ENCODE assay signal across 36 cellular contexts in genomic region chr5:71706906-71707305, GRCh38. TPM values are rescaled to one million over a fixed set of nuclear protein-coding genes. Genes with fewer than 3 reads are reported as not detected.
"Had no signal": no experiment of that assay in that cellular context is flagged by ENCODE, and none has a peak within 500 bp of the region (broad histone marks: within the 10 kb centered on the region; RNA-seq: fewer than 3 reads in every experiment).

No MANE protein-coding gene starts in this region.

- H3K27me3 ChIP-seq: adrenal gland, body of pancreas had no signal

- H3K27ac ChIP-seq: adrenal gland, body of pancreas, esophagus muscularis mucosa, foreskin keratinocyte, gastrocnemius medialis, WERI-Rb-1 had no signal

- H3K36me3 ChIP-seq: adrenal gland, esophagus muscularis mucosa, gastrocnemius medialis, WERI-Rb-1 had no signal

- DNase-seq: activated B cell treated with CpG ODN at 0.5 μM for 24 hours; activated CD4-positive, alpha-beta memory T cell treated with anti-CD3 and anti-CD28 coated beads for 36 hours; activated CD4-positive, alpha-beta T cell treated with anti-CD3 and anti-CD28 coated beads for 48 hours; activated CD4-positive, alpha-beta T cell treated with anti-CD3 and anti-CD28 coated beads, Interleukin-2, amount 50 U/mL, for 1 hour; activated CD8-positive, alpha-beta memory T cell treated with anti-CD3 and anti-CD28 coated beads, Interleukin-2, amount 10 ng/mL, durations not matched to agents 7 days and 5 days; activated CD8-positive, alpha-beta memory T cell treated with anti-CD3 and anti-CD28 coated beads, Interleukin-2, amount 50 U/mL, for 4 hours; activated CD8-positive, alpha-beta T cell treated with anti-CD3 and anti-CD28 coated beads, Interleukin-2, amount 10 ng/mL, durations not matched to agents 7 days and 5 days; activated effector memory CD4-positive, alpha-beta T cell treated with anti-CD3 and anti-CD28 coated beads, Interleukin-2, amount 50 U/mL, for 16 hours; activated naive CD4-positive, alpha-beta T cell treated with anti-CD3 and anti-CD28 coated beads for 36 hours; activated naive CD8-positive, alpha-beta T cell treated with anti-CD3 and anti-CD28 coated beads for 36 hours; activated naive CD8-positive, alpha-beta T cell treated with anti-CD3 and anti-CD28 coated beads, Interleukin-2, amount 50 U/mL, for 24 hours; activated T-cell treated with anti-CD3 and anti-CD28 coated beads, Interleukin-2, amount 50 U/mL, for 1 hour; activated T-cell treated with anti-CD3 and anti-CD28 coated beads, Interleukin-2, amount 50 U/mL, for 48 hours; adrenal gland; amygdala; aorta; body of pancreas; caudate nucleus; cortex of kidney; dermis blood vessel endothelial cell; effector CD4-positive, alpha-beta T cell; effector memory CD8-positive, alpha-beta T cell; erythroblast; foreskin keratinocyte; gastrocnemius medialis; glutamatergic neuron; T-helper 1 cell; T-helper 17 cell; T1000; WERI-Rb-1 had no signal

- H3K4me1 ChIP-seq: adrenal gland, body of pancreas, esophagus muscularis mucosa, foreskin keratinocyte, gastrocnemius medialis had no signal

- H3K4me3 ChIP-seq: adrenal gland, body of pancreas, esophagus muscularis mucosa, gastrocnemius medialis had no signal

- H3K9me3 ChIP-seq: adrenal gland, body of pancreas, esophagus muscularis mucosa, gastrocnemius medialis had no signal

- ATAC-seq: activated CD4-positive, CD25-positive, alpha-beta regulatory T cell treated with anti-CD3 and anti-CD28 coated beads, Interleukin-2, amount 50 U/mL, for 24 hours; activated CD8-positive, alpha-beta memory T cell treated with anti-CD3 and anti-CD28 coated beads, Interleukin-2, amount 10 ng/mL, durations not matched to agents 7 days and 5 days; activated CD8-positive, alpha-beta T cell treated with anti-CD3 and anti-CD28 coated beads, Interleukin-2, amount 10 ng/mL, durations not matched to agents 7 days and 5 days; activated naive CD8-positive, alpha-beta T cell treated with anti-CD3 and anti-CD28 coated beads, Interleukin-2, amount 50 U/mL, for 24 hours; body of pancreas; effector memory CD8-positive, alpha-beta T cell; foreskin keratinocyte; gastrocnemius medialis; T-helper 17 cell had no signal

RNA-seq across cellular contexts. Expression of gene CARTPT, which starts 12.2 kb away (rescaled TPM):
- total RNA-seq: activated B cell treated with CpG ODN at 0.5 μM for 24 hours; activated CD4-positive, alpha-beta memory T cell treated with anti-CD3 and anti-CD28 coated beads for 36 hours; activated CD8-positive, alpha-beta memory T cell treated with anti-CD3 and anti-CD28 coated beads for 36 hours; activated CD8-positive, alpha-beta memory T cell treated with anti-CD3 and anti-CD28 coated beads, Interleukin-2, amount 10 ng/mL, durations not matched to agents 7 days and 5 days; activated CD8-positive, alpha-beta T cell treated with anti-CD3 and anti-CD28 coated beads, Interleukin-2, amount 10 ng/mL, durations not matched to agents 7 days and 5 days; activated naive CD4-positive, alpha-beta T cell treated with anti-CD3 and anti-CD28 coated beads for 36 hours; activated naive CD8-positive, alpha-beta T cell treated with anti-CD3 and anti-CD28 coated beads for 36 hours; activated T-helper 1 cell treated with anti-CD3 and anti-CD28 coated beads, Interleukin-12 subunit alpha, Interleukin-12 subunit beta, Interleukin-2, Interleukin-4 antibody, amounts not matched to agents 30 ng/mL and 10 ng/mL and 1 ng/mL, durations not matched to agents 14 hours and 24 hours and 36 hours; activated T-helper 2 cell treated with anti-CD3 and anti-CD28 coated beads, Interferon-gamma antibody, Interleukin-2, Interleukin-4, amounts not matched to agents 10 μg/mL and 5 μg/mL and 100 μg/mL, durations not matched to agents 14 hours and 24 hours and 36 hours; aorta; body of pancreas; chondrocyte; dermis blood vessel endothelial cell; foreskin keratinocyte; gastrocnemius medialis; T-helper 17 cell had no signal
- polyA plus RNA-seq: foreskin keratinocyte had no signal
